ENCODE assay signal across 26 cellular contexts in the genomic region with DNA sequence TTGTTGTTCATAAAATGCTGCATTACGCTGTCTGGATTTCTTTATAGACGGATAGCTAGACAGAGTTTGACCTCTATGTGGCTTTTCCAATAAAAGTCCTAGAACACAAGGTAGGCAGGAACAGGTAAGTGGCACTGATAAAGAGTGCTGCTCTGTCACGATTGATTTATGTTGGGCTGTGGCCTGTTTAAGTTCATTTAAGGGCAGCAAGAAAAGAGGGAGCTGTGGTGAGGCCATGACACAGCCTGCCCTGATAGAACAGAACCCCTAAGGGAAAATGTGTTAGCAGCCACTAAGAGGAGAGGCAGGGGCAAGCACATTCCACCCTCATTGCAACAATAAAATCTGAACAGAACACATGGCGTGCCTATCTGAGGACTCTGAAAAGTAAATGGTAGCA.
"Had no signal": no experiment of that assay in that cellular context is flagged by ENCODE, and none has a peak within 500 bp of the region (broad histone marks: within the 10 kb centered on the region; RNA-seq: fewer than 3 reads in every experiment).

No MANE protein-coding gene starts in this region.

- H3K27me3 Mint-ChIP-seq: activated CD4-positive, alpha-beta memory T cell treated with anti-CD3 and anti-CD28 coated beads for 36 hours; activated naive CD8-positive, alpha-beta T cell treated with anti-CD3 and anti-CD28 coated beads for 36 hours; stimulated activated naive CD8-positive, alpha-beta T cell treated with anti-CD3 and anti-CD28 coated beads, Interleukin-15, amount 100 ng/mL, for 72 hours had no signal

- ATAC-seq: heart right ventricle; left ventricle myocardium superior; stimulated activated effector memory CD8-positive, alpha-beta T cell treated with anti-CD3 and anti-CD28 coated beads, Interleukin-12 subunit alpha, Interleukin-12 subunit beta, amount 100 ng/mL, for 72 hours; stimulated activated naive CD8-positive, alpha-beta T cell treated with anti-CD3 and anti-CD28 coated beads, Interleukin-15, amount 100 ng/mL, for 72 hours; T-helper 17 cell had no signal

- H3K4me1 Mint-ChIP-seq: immature natural killer cell; stimulated activated effector memory CD8-positive, alpha-beta T cell treated with anti-CD3 and anti-CD28 coated beads, Interleukin-12 subunit alpha, Interleukin-12 subunit beta, amount 100 ng/mL, for 72 hours had no signal

- FAIRE-seq: astrocyte had no signal

- H3K27ac Mint-ChIP-seq: activated CD4-positive, alpha-beta memory T cell treated with anti-CD3 and anti-CD28 coated beads for 36 hours; activated naive CD8-positive, alpha-beta T cell treated with anti-CD3 and anti-CD28 coated beads for 36 hours; immature natural killer cell; mesothelial cell of epicardium; stimulated activated effector memory CD8-positive, alpha-beta T cell treated with anti-CD3 and anti-CD28 coated beads, Interleukin-12 subunit alpha, Interleukin-12 subunit beta, amount 100 ng/mL, for 72 hours; stimulated activated naive CD8-positive, alpha-beta T cell treated with anti-CD3 and anti-CD28 coated beads, Interleukin-15, amount 100 ng/mL, for 72 hours; T-helper 17 cell had no signal

- H3K9me3 ChIP-seq: breast epithelium, heart right ventricle, neutrophil, right lobe of liver, tibial artery, vagina had no signal

- H3K4me3 ChIP-seq: breast epithelium, heart right ventricle, right lobe of liver, skin epidermis, tibial artery, vagina had no signal

- H3K36me3 ChIP-seq: breast epithelium, heart right ventricle, neutrophil, right lobe of liver, tibial artery, vagina had no signal

- H3K36me3 Mint-ChIP-seq: activated CD4-positive, alpha-beta memory T cell treated with anti-CD3 and anti-CD28 coated beads for 36 hours; mesothelial cell of epicardium; stimulated activated effector memory CD8-positive, alpha-beta T cell treated with anti-CD3 and anti-CD28 coated beads, Interleukin-12 subunit alpha, Interleukin-12 subunit beta, amount 100 ng/mL, for 72 hours had no signal

- DNase-seq: activated CD4-positive, alpha-beta memory T cell treated with anti-CD3 and anti-CD28 coated beads for 36 hours; activated CD4-positive, alpha-beta T cell treated with anti-CD3 and anti-CD28 coated beads for 48 hours; activated naive CD4-positive, alpha-beta T cell treated with Interleukin-2 at 50 U/mL for 16 hours; activated naive CD8-positive, alpha-beta T cell treated with anti-CD3 and anti-CD28 coated beads for 36 hours; activated T-cell treated with anti-CD3 and anti-CD28 coated beads, Interleukin-2, amount 50 U/mL, for 48 hours; cortex of kidney; heart right ventricle; immature natural killer cell; kidney glomerular epithelial cell; left ventricle myocardium superior; mammary epithelial cell; posterior cingulate gyrus; right lobe of liver; stimulated activated CD4-positive, alpha-beta T cell treated with anti-CD3 and anti-CD28 coated beads, Interleukin-2, amount 100 ng/mL, for 24 hours; stimulated activated naive CD8-positive, alpha-beta T cell treated with anti-CD3 and anti-CD28 coated beads, Interleukin-15, amount 100 ng/mL, for 72 hours; T-helper 17 cell; tibial artery had no signal

- H3K4me3 Mint-ChIP-seq: activated CD4-positive, alpha-beta memory T cell treated with anti-CD3 and anti-CD28 coated beads for 36 hours; activated naive CD8-positive, alpha-beta T cell treated with anti-CD3 and anti-CD28 coated beads for 36 hours; immature natural killer cell; mesothelial cell of epicardium; nephron; stimulated activated effector memory CD8-positive, alpha-beta T cell treated with anti-CD3 and anti-CD28 coated beads, Interleukin-12 subunit alpha, Interleukin-12 subunit beta, amount 100 ng/mL, for 72 hours; stimulated activated naive CD8-positive, alpha-beta T cell treated with anti-CD3 and anti-CD28 coated beads, Interleukin-15, amount 100 ng/mL, for 72 hours; T-helper 17 cell had no signal

- H3K27ac ChIP-seq: breast epithelium, epithelial cell of prostate, heart right ventricle, neutrophil, skin epidermis, tibial artery, vagina had no signal

- H3K4me1 ChIP-seq: breast epithelium, tibial artery had no signal

- H3K27me3 ChIP-seq: breast epithelium, heart right ventricle, right lobe of liver, tibial artery, vagina had no signal

- H3K9me3 Mint-ChIP-seq: activated CD4-positive, alpha-beta memory T cell treated with anti-CD3 and anti-CD28 coated beads for 36 hours; activated naive CD8-positive, alpha-beta T cell treated with anti-CD3 and anti-CD28 coated beads for 36 hours; immature natural killer cell; nephron; stimulated activated effector memory CD8-positive, alpha-beta T cell treated with anti-CD3 and anti-CD28 coated beads, Interleukin-12 subunit alpha, Interleukin-12 subunit beta, amount 100 ng/mL, for 72 hours; stimulated activated naive CD8-positive, alpha-beta T cell treated with anti-CD3 and anti-CD28 coated beads, Interleukin-15, amount 100 ng/mL, for 72 hours had no signal
